ENCODE assay signal across 23 cellular contexts in genomic region chr5:5795074-5795779, GRCh38.
DNase-seq lines count a peak whose midpoint lies in the region; ATAC-seq and TF ChIP-seq lines count a peak whose summit lies in the region.
"Had no signal": no experiment of that assay in that cellular context is flagged by ENCODE, and none has a peak within 500 bp of the region (broad histone marks: within the 10 kb centered on the region; RNA-seq: fewer than 3 reads in every experiment).

No MANE protein-coding gene starts in this region.

- no peak overlapping the region for H3K4me3 Mint-ChIP-seq in endodermal cell
- H3K4me3 Mint-ChIP-seq in T-helper 2 cell treated with Interferon-gamma antibody and Interleukin-4, amounts not matched to agents 5 μg/mL and 100 μg/mL, for 36 hours: no peak overlapping the region
- H3K4me3 Mint-ChIP-seq: activated T-cell treated with anti-CD3 and anti-CD28 coated beads, Interleukin-2, amount 50 U/mL, for 72 hours; stimulated activated naive B cell treated with anti-CD40 and anti-IgM and Interleukin-4, amounts not matched to agents 10 μg/mL and 1 μg/mL and 100 μg/mL, for 72 hours; T-cell had no signal

- H3K9me3 ChIP-seq in adrenal gland (replicated peaks in 1 of 3) (no peaks in the 10 kb centered on the region), endodermal cell (ENCODE audit: control insufficient read depth, low read length) (no peaks in the 10 kb centered on the region), right cardiac atrium (ENCODE audit: control insufficient read depth, low read length) (no peaks in the 10 kb centered on the region), smooth muscle cell (replicated peaks; ENCODE audit: low read depth) (no peaks in the 10 kb centered on the region)
- H3K9me3 ChIP-seq: BLaER1 had no signal

- H3K27me3 Mint-ChIP-seq in endodermal cell (ENCODE audit: insufficient read depth): no peaks in the 10 kb centered on the region
- H3K27me3 Mint-ChIP-seq in T-helper 2 cell treated with Interferon-gamma antibody and Interleukin-4, amounts not matched to agents 5 μg/mL and 100 μg/mL, for 36 hours (ENCODE audit: low read depth): peaks cover 6% of the 10 kb centered on the region
- H3K27me3 Mint-ChIP-seq: stimulated activated naive B cell treated with anti-CD40 and anti-IgM and Interleukin-4, amounts not matched to agents 10 μg/mL and 1 μg/mL and 100 μg/mL, for 72 hours had no signal

- no peaks in the 10 kb centered on the region for H3K4me1 ChIP-seq in adrenal gland (replicated peaks in 1 of 2)
- H3K4me1 ChIP-seq in endodermal cell (ENCODE audit: control insufficient read depth, insufficient read depth, low read length): no peaks in the 10 kb centered on the region
- no peaks in the 10 kb centered on the region for H3K4me1 ChIP-seq in right cardiac atrium (ENCODE audit: control insufficient read depth, insufficient read depth, low read length)
- no peaks in the 10 kb centered on the region for H3K4me1 ChIP-seq in smooth muscle cell (ENCODE audit: low read depth)

- no peak overlapping the region for H3K9ac ChIP-seq in endodermal cell (ENCODE audit: extremely low read depth, low read length, poor library complexity, severe bottlenecking)
- H3K9ac ChIP-seq in smooth muscle cell (ENCODE audit: low read depth): no peak overlapping the region
- H3K9ac ChIP-seq: BLaER1 had no signal

- no peak overlapping the region for H2AFZ ChIP-seq in smooth muscle cell (ENCODE audit: low read depth)

- H3K79me2 ChIP-seq in smooth muscle cell (ENCODE audit: low read depth): no peaks in the 10 kb centered on the region

- no peaks in the 10 kb centered on the region for H3K27me3 ChIP-seq in adrenal gland
- H3K27me3 ChIP-seq in endodermal cell (ENCODE audit: control insufficient read depth, insufficient read depth, low read length, poor library complexity, severe bottlenecking): no peaks in the 10 kb centered on the region
- no peaks in the 10 kb centered on the region for H3K27me3 ChIP-seq in right cardiac atrium (ENCODE audit: control insufficient read depth, insufficient read depth)
- H3K27me3 ChIP-seq in smooth muscle cell (ENCODE audit: low read depth): no peaks in the 10 kb centered on the region
- H3K27me3 ChIP-seq: BLaER1 had no signal

- no peak for TF ChIP-seq CTCF in adrenal gland (IDR thresholded peaks at IDR 0.05)
- no peak for TF ChIP-seq CTCF in endodermal cell (conservative IDR thresholded peaks at IDR 0.05)
- TF ChIP-seq CTCF in smooth muscle cell (IDR thresholded peaks at IDR 0.05; ENCODE audit: borderline replicate concordance, insufficient read depth, poor library complexity, severe bottlenecking): no peak

- H3K27ac Mint-ChIP-seq in endodermal cell: no peak overlapping the region
- H3K27ac Mint-ChIP-seq in T-helper 2 cell treated with Interferon-gamma antibody and Interleukin-4, amounts not matched to agents 5 μg/mL and 100 μg/mL, for 36 hours: no peak overlapping the region
- H3K27ac Mint-ChIP-seq: activated T-cell treated with anti-CD3 and anti-CD28 coated beads, Interleukin-2, amount 50 U/mL, for 72 hours; stimulated activated naive B cell treated with anti-CD40 and anti-IgM and Interleukin-4, amounts not matched to agents 10 μg/mL and 1 μg/mL and 100 μg/mL, for 72 hours; T-cell had no signal

- H4K20me1 ChIP-seq in smooth muscle cell (ENCODE audit: low read depth): no peaks in the 10 kb centered on the region
- H4K20me1 ChIP-seq: BLaER1 had no signal

- TF ChIP-seq POLR2A in adrenal gland (IDR thresholded peaks at IDR 0.05): no peak

- H3K36me3 Mint-ChIP-seq in endodermal cell (ENCODE audit: low read depth): no peaks in the 10 kb centered on the region
- no peaks in the 10 kb centered on the region for H3K36me3 Mint-ChIP-seq in T-helper 2 cell treated with Interferon-gamma antibody and Interleukin-4, amounts not matched to agents 5 μg/mL and 100 μg/mL, for 36 hours (ENCODE audit: low read depth)
- H3K36me3 Mint-ChIP-seq: stimulated activated naive B cell treated with anti-CD40 and anti-IgM and Interleukin-4, amounts not matched to agents 10 μg/mL and 1 μg/mL and 100 μg/mL, for 72 hours; T-cell had no signal

- peaks cover 5% of the 10 kb centered on the region for H3K4me1 Mint-ChIP-seq in endodermal cell
- peaks cover 9% of the 10 kb centered on the region for H3K4me1 Mint-ChIP-seq in T-helper 2 cell treated with Interferon-gamma antibody and Interleukin-4, amounts not matched to agents 5 μg/mL and 100 μg/mL, for 36 hours (ENCODE audit: low read depth)
- H3K4me1 Mint-ChIP-seq: stimulated activated naive B cell treated with anti-CD40 and anti-IgM and Interleukin-4, amounts not matched to agents 10 μg/mL and 1 μg/mL and 100 μg/mL, for 72 hours; T-cell had no signal

- no peak overlapping the region for H3K4me3 ChIP-seq in adrenal gland
- H3K4me3 ChIP-seq in endodermal cell (ENCODE audit: low read length): no peak overlapping the region
- no peak overlapping the region for H3K4me3 ChIP-seq in right cardiac atrium (ENCODE audit: low read length)
- no peak overlapping the region for H3K4me3 ChIP-seq in smooth muscle cell
- H3K4me3 ChIP-seq: BLaER1, dorsolateral prefrontal cortex, skin epidermis had no signal

- no peaks in the 10 kb centered on the region for H3K9me3 Mint-ChIP-seq in endodermal cell
- no peaks in the 10 kb centered on the region for H3K9me3 Mint-ChIP-seq in T-helper 2 cell treated with Interferon-gamma antibody and Interleukin-4, amounts not matched to agents 5 μg/mL and 100 μg/mL, for 36 hours
- H3K9me3 Mint-ChIP-seq: T-cell had no signal

- peak; percentile 89 to 96 for ATAC-seq in right cardiac atrium
- ATAC-seq: activated T-cell treated with anti-CD3 and anti-CD28 coated beads, Interleukin-2, amount 50 U/mL, for 72 hours; stimulated activated naive B cell treated with anti-CD40 and anti-IgM and Interleukin-4, amounts not matched to agents 10 μg/mL and 1 μg/mL and 100 μg/mL, for 72 hours; T-cell had no signal

- no peaks in the 10 kb centered on the region for H3F3A ChIP-seq in smooth muscle cell (ENCODE audit: low read depth)

- H3K27ac ChIP-seq in adrenal gland (no peak overlapping the region), endodermal cell (ENCODE audit: low read depth, low read length) (peak overlapping the region; percentile 6), right cardiac atrium (ENCODE audit: low read length) (peak overlapping the region; percentile 7), smooth muscle cell (ENCODE audit: low read depth) (no peak overlapping the region)
- H3K27ac ChIP-seq: BLaER1, dorsolateral prefrontal cortex, RWPE1, skin epidermis had no signal

- intact Hi-C loops in adrenal gland (cut with DNase I): no loop called here
- intact Hi-C loops in right cardiac atrium (cut with DNase I): loop anchor here in 1 of 4 donors (10.0 kb wide), 1 partner anchor 300 kb away; no protein-coding TSS in a partner anchor

- H3K36me3 ChIP-seq in adrenal gland (replicated peaks in 1 of 2): no peaks in the 10 kb centered on the region
- H3K36me3 ChIP-seq in endodermal cell (ENCODE audit: control insufficient read depth, insufficient read depth, low read length): no peaks in the 10 kb centered on the region
- H3K36me3 ChIP-seq in smooth muscle cell (ENCODE audit: low read depth): no peaks in the 10 kb centered on the region
- H3K36me3 ChIP-seq: BLaER1 had no signal

- peak; percentile 18 to 90 (median 70) for DNase-seq in adrenal gland
- no peak for DNase-seq in endodermal cell
- DNase-seq in right cardiac atrium: peak; percentile 52 to 59 (median 58)
- DNase-seq in retina: peak; percentile 48
- no peak for DNase-seq in smooth muscle cell (lab: John Stamatoyannopoulos, UW; ENCODE audit: unreplicated experiment)
- DNase-seq in MV-4-11 (lab: John Stamatoyannopoulos, UW): no peak
- no peak for DNase-seq in activated naive CD4-positive, alpha-beta T cell (lab: John Stamatoyannopoulos, UW)
- no peak for DNase-seq in T-helper 2 cell treated with Interferon-gamma antibody and Interleukin-4, amounts not matched to agents 5 μg/mL and 100 μg/mL, for 36 hours (ENCODE audit: low spot score)
- DNase-seq: activated CD4-positive, alpha-beta T cell treated with anti-CD3 and anti-CD28 coated beads, Interleukin-2, amount 50 U/mL, for 48 hours; activated CD4-positive, CD25-positive, alpha-beta regulatory T cell; activated naive CD4-positive, alpha-beta T cell treated with Interleukin-2 at 50 U/mL for 16 hours; activated T-cell treated with anti-CD3 and anti-CD28 coated beads, Interleukin-2, amount 50 U/mL, for 72 hours; H7; hippocampal formation; NCI-H2029 treated with DMSO at 0.1 percent for 48 hours; NCI-H345; NCI-H82; stimulated activated naive B cell treated with anti-CD40 and anti-IgM and Interleukin-4, amounts not matched to agents 10 μg/mL and 1 μg/mL and 100 μg/mL, for 72 hours; T-cell had no signal

- no peak overlapping the region for H3K4me2 ChIP-seq in smooth muscle cell
- H3K4me2 ChIP-seq: BLaER1 had no signal

- WGBS in adrenal gland, 4 donors: 70 to 75% (median 73%) methylated on average over 14 of the region's 14 CpGs
- 91 to 94% methylated on average over 8 to 14 of the region's 14 CpGs for WGBS in endodermal cell (ENCODE audit: insufficient coverage in 1 of 2, insufficient read length in 1 of 2), 2 experiments
- WGBS in right cardiac atrium: 48% methylated on average over 14 of the region's 14 CpGs
- 72% methylated on average over 14 of the region's 14 CpGs for WGBS in smooth muscle cell (ENCODE audit: low lambda C conversion rate)

Comparison
In these comparisons a context has a peak if more than half of its experiments do, and no peak if none do; other contexts are left out.
1. DNase-seq: peak in adrenal gland (7 of 7), right cardiac atrium (3 of 3) and retina (single experiment); none in endodermal cell (single experiment), smooth muscle cell (single experiment), MV-4-11 (single experiment), activated naive CD4-positive, alpha-beta T cell (0 of 4) and T-helper 2 cell treated with Interferon-gamma antibody and Interleukin-4, amounts not matched to agents 5 μg/mL and 100 μg/mL, for 36 hours (single experiment).
2. H3K27ac ChIP-seq: peak in endodermal cell (single experiment) and right cardiac atrium (single experiment); none in adrenal gland (0 of 5) and smooth muscle cell (single experiment).